ENCODE assay signal across 1 cellular context in genomic region chr20:51354769-51355319, GRCh38.
TF ChIP-seq lines count a peak whose summit lies in the region.

No MANE protein-coding gene starts in this region.

TF ChIP-seq in HEK293, 187 proteins besides CTCF, POLR2A, EP300 and RAD21 (continued from another document):
- no peak for TF ChIP-seq ZNF398 (tag by site-specific recombination; IDR thresholded peaks at IDR 0.05)
- peak; percentile 56 for TF ChIP-seq ZNF600 (tag by site-specific recombination; IDR thresholded peaks at IDR 0.05)
- TF ChIP-seq SETDB1 (IDR thresholded peaks at IDR 0.05; ENCODE audit: insufficient read length, low read length), result no peak
- peak; percentile 27; the same call in 1 of the 2 replicates for TF ChIP-seq ZNF558 (tag by site-specific recombination; IDR thresholded peaks at IDR 0.05)
- peak; percentile 22; the same call in 1 of the 2 replicates for TF ChIP-seq EGR2 (tag by site-specific recombination; IDR thresholded peaks at IDR 0.05; ENCODE audit: low read depth)
- TF ChIP-seq ZEB2 (tag by site-specific recombination; IDR thresholded peaks at IDR 0.05), result peak; percentile 51; the same call in 1 of the 2 replicates
- no peak for TF ChIP-seq ZNF580 (tag by site-specific recombination; IDR thresholded peaks at IDR 0.05)
- TF ChIP-seq ZNF37A (tag by site-specific recombination; IDR thresholded peaks at IDR 0.05), result no peak
- TF ChIP-seq KLF17 (tag by site-specific recombination; IDR thresholded peaks at IDR 0.05), result 0 out of 2 replicates have a peak, but pooled peaks have one; percentile 63
- TF ChIP-seq SP2 (tag by site-specific recombination; IDR thresholded peaks at IDR 0.05), result peak; percentile 44
- no peak for TF ChIP-seq ZNF529 (tag by site-specific recombination; IDR thresholded peaks at IDR 0.05; ENCODE audit: insufficient replicate concordance)
- TF ChIP-seq ZNF692 (tag by site-specific recombination; IDR thresholded peaks at IDR 0.05), result peak; percentile 69
- peak; percentile 25; the same call in 1 of the 2 replicates for TF ChIP-seq SP3 (tag by site-specific recombination; IDR thresholded peaks at IDR 0.05)
- TF ChIP-seq ZNF701 (tag by site-specific recombination; IDR thresholded peaks at IDR 0.05), result no peak
- no peak for TF ChIP-seq ZNF555 (tag by site-specific recombination; conservative IDR thresholded peaks at IDR 0.05)
